18 cellular contexts compared by ENCODE assay signal in the genomic region with DNA sequence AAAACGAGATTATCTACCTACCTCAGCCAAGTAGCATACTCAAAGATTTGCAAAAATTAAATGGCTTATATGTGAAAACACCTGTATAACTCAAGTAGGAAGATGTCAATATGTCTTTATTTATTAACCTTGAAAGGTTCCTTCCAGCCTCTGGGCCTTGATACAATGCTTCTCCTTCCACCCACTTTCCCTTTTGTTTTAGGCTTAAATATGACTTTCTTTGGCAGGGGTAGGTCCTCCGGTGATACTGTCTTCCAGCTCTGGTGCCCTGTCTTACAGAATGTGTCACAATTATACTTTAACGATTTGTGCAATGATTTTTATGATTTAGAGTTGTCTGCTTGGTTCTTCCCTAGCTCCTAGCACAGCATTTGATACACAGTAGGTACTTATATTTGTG. TPM values are rescaled to one million over a fixed set of nuclear protein-coding genes. Genes with fewer than 3 reads are reported as not detected.
DNase-seq lines count a peak whose midpoint lies in the region; ATAC-seq, FAIRE-seq and TF ChIP-seq lines count a peak whose summit lies in the region.
"Had no signal": no experiment of that assay in that cellular context is flagged by ENCODE, and none has a peak within 500 bp of the region (broad histone marks: within the 10 kb centered on the region; RNA-seq: fewer than 3 reads in every experiment).

No MANE protein-coding gene starts in this region.

- H3K36me3 ChIP-seq in CD4-positive, alpha-beta memory T cell (ENCODE audit: insufficient read depth, low read length), result no peaks in the 10 kb centered on the region
- H3K36me3 ChIP-seq in K562 (ENCODE audit: control insufficient read depth, insufficient read depth, low read length) (peaks cover 24% of the 10 kb centered on the region; the same call in 2 of the 3 replicates), BE2C (no peaks in the 10 kb centered on the region)

- H3K27me3 ChIP-seq in CD4-positive, alpha-beta memory T cell (ENCODE audit: insufficient read depth, low read length), result no peaks in the 10 kb centered on the region
- H3K27me3 ChIP-seq in K562 (ENCODE audit: control insufficient read depth in 2 of 2, insufficient read depth in 2 of 2, low read length in 2 of 2), result no peaks in the 10 kb centered on the region
- no peaks in the 10 kb centered on the region for H3K27me3 ChIP-seq in BE2C

- H3K9me1 ChIP-seq in K562 (ENCODE audit: control insufficient read depth, insufficient read depth, low read length), result no peaks in the 10 kb centered on the region

- H3K4me1 ChIP-seq in CD4-positive, alpha-beta memory T cell (ENCODE audit: insufficient read depth, low read length), result peaks cover 76% of the 10 kb centered on the region
- H3K4me1 ChIP-seq in K562 (replicated peaks in 1 of 2; ENCODE audit: control insufficient read depth in 2 of 2, insufficient read depth in 2 of 2, low read length in 2 of 2) (peaks cover 11 to 41% of the 10 kb centered on the region in 2 experiments), BE2C (peaks cover 8% of the 10 kb centered on the region; the same call in 1 of the 2 replicates)

- H3K36me3 Mint-ChIP-seq in CD4-positive, alpha-beta memory T cell, result peaks cover 3 to 5% of the 10 kb centered on the region in 2 donors
- H3K36me3 Mint-ChIP-seq in IgD-negative memory B cell, result no peaks in the 10 kb centered on the region
- H3K36me3 Mint-ChIP-seq in natural killer cell, result no peaks in the 10 kb centered on the region
- H3K36me3 Mint-ChIP-seq: type B pancreatic cell had no signal

- H4K20me1 ChIP-seq in K562 (replicated peaks; ENCODE audit: control insufficient read depth, insufficient read depth, low read length), result peaks cover 3% of the 10 kb centered on the region; the same call in 1 of the 2 replicates

- peaks cover 97% of the 10 kb centered on the region for H3K79me2 ChIP-seq in K562 (ENCODE audit: control insufficient read depth, insufficient read depth, low read length)

- no peaks in the 10 kb centered on the region for H3K27me3 Mint-ChIP-seq in CD4-positive, alpha-beta memory T cell
- no peaks in the 10 kb centered on the region for H3K27me3 Mint-ChIP-seq in IgD-negative memory B cell
- no peaks in the 10 kb centered on the region for H3K27me3 Mint-ChIP-seq in natural killer cell (ENCODE audit: low read depth in 2 of 2)
- H3K27me3 Mint-ChIP-seq: type B pancreatic cell had no signal

- DNase-seq in CD4-positive, alpha-beta memory T cell, result no peak
- DNase-seq in K562 (ENCODE audit: extremely low read depth in 1 of 4, low spot score in 3 of 4) (no peak), natural killer cell (no peak), midbrain (lab: John Stamatoyannopoulos, UW) (no peak), BE2C (no peak)
- DNase-seq: AML-193; cerebellar nuclear complex; effector CD4-positive, alpha-beta T cell; H9; left ventricle myocardium superior; NCI-H2107; NCI-H510A treated with DMSO at 0.1 percent for 48 hours had no signal

- peak overlapping the region; percentile 77 for H3K27ac ChIP-seq in CD4-positive, alpha-beta memory T cell (ENCODE audit: low read depth, low read length)
- peak overlapping the region; percentile 71 for H3K27ac ChIP-seq in K562 (ENCODE audit: extremely low read depth, low read depth, low read length)

- intact Hi-C loops in CD4-positive, alpha-beta memory T cell (cut with micrococcal nuclease), result loop anchor here (2.0 kb wide), 3 partner anchors 17 to 669 kb away; no protein-coding TSS in a partner anchor
- intact Hi-C loops in K562 (cut with micrococcal nuclease), result no loop called here
- intact Hi-C loops in natural killer cell (cut with micrococcal nuclease), result no loop called here

- no peak overlapping the region for H2AFZ ChIP-seq in K562 (ENCODE audit: low read depth, low read length)

- TF ChIP-seq CTCF in K562 (IDR thresholded peaks at IDR 0.05 in 2 of 3, conservative IDR thresholded peaks at IDR 0.05 in 1 of 3; ENCODE audit: insufficient read depth in 2 of 3, low read depth in 1 of 3, low read length in 3 of 3) (no peak), natural killer cell (IDR thresholded peaks at IDR 0.05) (no peak), BE2C (IDR thresholded peaks at IDR 0.05; ENCODE audit: low read depth, low read length) (no peak)

- no peaks in the 10 kb centered on the region for H3K9me3 ChIP-seq in CD4-positive, alpha-beta memory T cell (ENCODE audit: control insufficient read depth in 1 of 2, low read length in 2 of 2)
- H3K9me3 ChIP-seq in K562 (replicated peaks; ENCODE audit: control insufficient read depth, insufficient read depth, low read depth, low read length), result no peaks in the 10 kb centered on the region
- H3K9me3 ChIP-seq in BE2C, result no peaks in the 10 kb centered on the region

- no peak for TF ChIP-seq POLR2A in K562 (conservative IDR thresholded peaks at IDR 0.05)

- in situ Hi-C loops in K562 (cut with MboI), result no loop called here

- CTCF ChIA-PET in CD4-positive, alpha-beta memory T cell (lab: Charles Lee; ENCODE audit: partially characterized antibody), result interaction anchor here (1.3 to 4.1 kb wide), 4 partner anchors 25 to 259 kb away, joined by 3 to 35 read pairs (median 5); no protein-coding TSS in a partner anchor
- CTCF ChIA-PET in K562 (lab: Yijun Ruan, JAX; ENCODE audit: low intra/inter-chr PET ratio), result no interaction called here

- no peak for FAIRE-seq in K562 (lab: Jason Lieb, UNC)
- FAIRE-seq: D721Med, HTR-8/SVneo, TTC549 had no signal

- peak overlapping the region; percentile 70 for H3K4me2 ChIP-seq in K562 (ENCODE audit: insufficient read depth, low read length)

- H3K4me3 ChIP-seq in CD4-positive, alpha-beta memory T cell (ENCODE audit: low read length in 2 of 2), result peak overlapping the region in 1 of 2 donors; percentile 59
- H3K4me3 ChIP-seq in K562 (no peak overlapping the region), BE2C (ENCODE audit: low read depth, low read length) (no peak overlapping the region)

- peak overlapping the region in 1 of 2 experiments; percentile 52; a peak in 2 of 4 replicates for H3K9ac ChIP-seq in K562 (ENCODE audit: insufficient read depth in 1 of 2, low read depth in 2 of 2, low read length in 2 of 2)

- POLR2A ChIA-PET in CD4-positive, alpha-beta memory T cell (lab: Charles Lee; ENCODE audit: partially characterized antibody), result interaction anchor here (1.8 to 2.4 kb wide), 2 partner anchors 9 to 27 kb away, joined by 5 to 9 read pairs; no protein-coding TSS in a partner anchor
- POLR2A ChIA-PET in K562 (lab: Yijun Ruan, JAX), result interaction anchor here (0.7 kb wide), 1 partner anchor 10 kb away, joined by 4 read pairs; no protein-coding TSS in a partner anchor

- ATAC-seq in K562 (no peak), natural killer cell (no peak), GM18861 (IDR thresholded peaks at IDR 0.05; ENCODE audit: unreplicated experiment) (no peak)
- ATAC-seq: left ventricle myocardium superior had no signal

- 23% methylated on average over 3 of the region's 3 CpGs for WGBS in K562 (ENCODE audit: insufficient coverage, low coverage, missing lambda C conversion rate)

- peak overlapping the region in 6 of 7 donors; percentile 90 to 98 (median 96) for H3K27ac Mint-ChIP-seq in CD4-positive, alpha-beta memory T cell
- peak overlapping the region; percentile 59 to 90 (median 75) for H3K27ac Mint-ChIP-seq in IgD-negative memory B cell
- H3K27ac Mint-ChIP-seq in natural killer cell, result peak overlapping the region; percentile 85 to 97
- H3K27ac Mint-ChIP-seq: H9, type B pancreatic cell had no signal

- no TSS peak for BruUV-seq in K562 (replicated peaks; lab: Mats Ljungman, UMichigan)

- no peak for TF ChIP-seq RAD21 in K562 (CRISPR knock-in tag; conservative IDR thresholded peaks at IDR 0.05 in 1 of 2, IDR thresholded peaks at IDR 0.05 in 1 of 2)

- H3K4me1 Mint-ChIP-seq in CD4-positive, alpha-beta memory T cell, result peaks cover 45 to 61% (median 51%) of the 10 kb centered on the region in 4 donors
- H3K4me1 Mint-ChIP-seq in IgD-negative memory B cell (peaks cover 18 to 38% (median 24%) of the 10 kb centered on the region in 3 donors), natural killer cell (peaks cover 40 to 41% of the 10 kb centered on the region in 2 donors)
- H3K4me1 Mint-ChIP-seq: H9 had no signal

- peak overlapping the region; percentile 73 to 88 (median 82) for H3K4me3 Mint-ChIP-seq in CD4-positive, alpha-beta memory T cell
- H3K4me3 Mint-ChIP-seq in IgD-negative memory B cell (peak overlapping the region in 1 of 4 donors; percentile 42), natural killer cell (peak overlapping the region; percentile 63)
- H3K4me3 Mint-ChIP-seq: H9, type B pancreatic cell had no signal

- no peaks in the 10 kb centered on the region for H3K9me3 Mint-ChIP-seq in CD4-positive, alpha-beta memory T cell
- H3K9me3 Mint-ChIP-seq in IgD-negative memory B cell (no peaks in the 10 kb centered on the region), natural killer cell (no peaks in the 10 kb centered on the region)
- H3K9me3 Mint-ChIP-seq: H9, type B pancreatic cell had no signal

- no peak for TF ChIP-seq EP300 in K562 (IDR thresholded peaks at IDR 0.05; ENCODE audit: low read length)

RNA-seq across cellular contexts. Expression of gene LINS1, which starts 4.1 kb away (rescaled TPM):
- total RNA-seq in CD4-positive, alpha-beta memory T cell, result 10 to 100 TPM; 76.4 to 84.0 TPM
- polyA plus RNA-seq in CD4-positive, alpha-beta memory T cell, result 10 to 100 TPM; 65.8 to 81.3 TPM
- 23.2 TPM for polyA plus RNA-seq in IgD-negative memory B cell
- total RNA-seq in K562 (2011; cell fraction: chromatin; rRNA removed; ENCODE audit: low replicate concordance), result 87.8 and 153 TPM in 2 replicates
- total RNA-seq in K562 (2011; cell fraction: nucleolus; rRNA removed), result 34.2 and 36.7 TPM in 2 replicates
- 60.3 and 95.4 TPM in 2 replicates for total RNA-seq in K562 (2011; cell fraction: nucleoplasm; rRNA removed)
- total RNA-seq in K562 (2014; rRNA removed), result 13.8 and 15.4 TPM in 2 replicates
- 29.0 and 32.4 TPM in 2 replicates for total RNA-seq in K562 (2014; rRNA removed; fragmentation: Illumina TruSeq; extraction: Trizol)
- 22.7 and 23.5 TPM in 2 replicates for total RNA-seq in K562 (2015; rRNA removed; fragmentation: Illumina TruSeq; extraction: Trizol)
- total RNA-seq in K562 (2021), result 21.4 and 21.5 TPM in 2 replicates
- 29.9 and 30.6 TPM in 2 replicates for polyA plus RNA-seq in K562 (2011; rRNA removed)
- polyA plus RNA-seq in K562 (2011; cell fraction: cytosol; rRNA removed), result 6.2 and 13.3 TPM in 2 replicates
- 64.9 and 74.1 TPM in 2 replicates for polyA plus RNA-seq in K562 (2011; cell fraction: nucleus; rRNA removed)
- 14.5 and 17.7 TPM in 2 replicates for polyA plus RNA-seq in K562 (2012)
- 24.6 and 27.3 TPM in 2 replicates for polyA plus RNA-seq in K562 (2014; fragmentation: Illumina TruSeq; extraction: Trizol)
- polyA plus RNA-seq in K562 (2014; fragmentation: Nextera tagmentation; extraction: Ambion mirVana), result 10 to 100 TPM; 28.9 to 31.4 TPM
- polyA plus RNA-seq in K562 (2014; rRNA removed), result 18.5 and 21.5 TPM in 2 replicates
- polyA minus RNA-seq in K562 (2011; rRNA and poly(A)+ RNA removed), result 46.1 and 56.9 TPM in 2 replicates
- 17.2 and 29.3 TPM in 2 replicates for polyA minus RNA-seq in K562 (2011; cell fraction: cytosol; rRNA and poly(A)+ RNA removed)
- 35.5 and 57.6 TPM in 2 replicates for polyA minus RNA-seq in K562 (2011; cell fraction: nucleus; rRNA and poly(A)+ RNA removed)
- 10 to 100 TPM; 26.1 to 28.2 (median 26.7) TPM for total RNA-seq in natural killer cell
- 14.2 TPM for polyA plus RNA-seq in BE2C (2012; ENCODE audit: insufficient read depth, insufficient read length, low read depth)

RNA-seq across cellular contexts. Expression of gene ASB7, which starts 4.5 kb away (rescaled TPM):
- total RNA-seq in CD4-positive, alpha-beta memory T cell, result 10 to 100 TPM; 19.5 to 20.0 TPM
- polyA plus RNA-seq in CD4-positive, alpha-beta memory T cell, result 10 to 100 TPM; 14.3 to 15.9 TPM
- polyA plus RNA-seq in IgD-negative memory B cell, result 11.1 TPM
- 24.7 and 30.7 TPM in 2 replicates for total RNA-seq in K562 (2011; cell fraction: chromatin; rRNA removed; ENCODE audit: low replicate concordance)
- 8.3 and 9.0 TPM in 2 replicates for total RNA-seq in K562 (2011; cell fraction: nucleolus; rRNA removed)
- total RNA-seq in K562 (2011; cell fraction: nucleoplasm; rRNA removed), result 14.7 and 15.6 TPM in 2 replicates
- total RNA-seq in K562 (2014; rRNA removed), result 7.5 and 7.6 TPM in 2 replicates
- 7.7 and 9.0 TPM in 2 replicates for total RNA-seq in K562 (2014; rRNA removed; fragmentation: Illumina TruSeq; extraction: Trizol)
- total RNA-seq in K562 (2015; rRNA removed; fragmentation: Illumina TruSeq; extraction: Trizol), result 6.7 and 6.8 TPM in 2 replicates
- 8.6 and 10.1 TPM in 2 replicates for total RNA-seq in K562 (2021)
- polyA plus RNA-seq in K562 (2011; rRNA removed), result 7.4 and 8.6 TPM in 2 replicates
- polyA plus RNA-seq in K562 (2011; cell fraction: cytosol; rRNA removed), result 4.7 and 4.9 TPM in 2 replicates
- polyA plus RNA-seq in K562 (2011; cell fraction: nucleus; rRNA removed), result 7.9 and 8.3 TPM in 2 replicates
- 3.9 and 4.9 TPM in 2 replicates for polyA plus RNA-seq in K562 (2012)
- polyA plus RNA-seq in K562 (2014; fragmentation: Illumina TruSeq; extraction: Trizol), result 5.6 and 5.7 TPM in 2 replicates
- polyA plus RNA-seq in K562 (2014; fragmentation: Nextera tagmentation; extraction: Ambion mirVana), result 1 to 10 TPM; 1.8 to 2.7 TPM
- polyA plus RNA-seq in K562 (2014; rRNA removed), result 5.2 and 5.7 TPM in 2 replicates
- polyA minus RNA-seq in K562 (2011; rRNA and poly(A)+ RNA removed), result 26.7 and 28.2 TPM in 2 replicates
- 6.7 and 8.5 TPM in 2 replicates for polyA minus RNA-seq in K562 (2011; cell fraction: cytosol; rRNA and poly(A)+ RNA removed)
- polyA minus RNA-seq in K562 (2011; cell fraction: nucleus; rRNA and poly(A)+ RNA removed), result 9.3 and 13.8 TPM in 2 replicates
- total RNA-seq in natural killer cell, result 10 to 100 TPM; 16.1 to 23.1 (median 20.5) TPM
- polyA plus RNA-seq in BE2C (2012; ENCODE audit: insufficient read depth, insufficient read length, low read depth), result 14.0 TPM
